ENCODE assay signal across 8 cellular contexts in the genomic region with DNA sequence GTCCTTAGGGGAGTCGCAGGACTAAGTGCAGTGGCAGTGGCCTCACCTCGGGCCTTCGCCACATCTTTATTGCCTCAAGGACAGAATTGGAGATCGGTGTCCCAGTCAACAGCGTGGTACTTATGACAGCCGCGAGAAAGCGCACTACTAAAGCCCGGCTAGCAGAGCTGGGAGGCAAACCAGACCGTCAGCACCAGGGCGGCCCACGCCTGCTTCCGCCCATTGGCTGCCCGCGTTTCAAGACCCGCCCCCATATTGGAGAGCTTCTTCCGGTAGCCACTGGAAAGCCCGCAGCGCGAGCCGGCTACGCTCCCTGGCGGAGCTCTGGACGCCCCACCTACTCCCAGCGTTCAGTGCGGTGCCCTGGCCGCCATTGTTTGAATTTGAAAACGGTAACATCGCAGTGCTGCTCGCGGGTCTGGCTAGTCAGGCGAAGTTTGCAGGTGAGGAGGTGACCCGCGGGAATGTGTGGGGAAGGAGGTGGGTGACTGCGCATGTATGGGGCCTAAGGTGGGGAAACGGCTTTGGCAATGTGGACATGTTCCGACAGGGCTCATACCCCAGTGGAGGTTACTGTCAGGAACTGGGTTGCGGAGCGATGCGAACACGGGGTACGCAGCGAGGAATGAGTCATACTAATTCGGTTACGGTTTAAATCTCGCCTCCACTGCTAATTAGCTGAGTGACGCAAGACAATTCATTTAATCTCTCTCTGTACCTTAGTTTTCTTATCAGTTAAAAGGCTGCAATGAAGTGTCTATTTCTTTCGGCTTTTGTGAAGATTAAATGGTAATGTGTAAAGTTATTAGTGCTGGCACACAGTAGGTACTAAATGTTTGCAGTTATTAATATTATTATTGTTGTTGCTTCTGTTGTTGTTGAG.
DNase-seq lines count a peak whose midpoint lies in the region; ATAC-seq lines count a peak whose summit lies in the region.

A gene with protein sequence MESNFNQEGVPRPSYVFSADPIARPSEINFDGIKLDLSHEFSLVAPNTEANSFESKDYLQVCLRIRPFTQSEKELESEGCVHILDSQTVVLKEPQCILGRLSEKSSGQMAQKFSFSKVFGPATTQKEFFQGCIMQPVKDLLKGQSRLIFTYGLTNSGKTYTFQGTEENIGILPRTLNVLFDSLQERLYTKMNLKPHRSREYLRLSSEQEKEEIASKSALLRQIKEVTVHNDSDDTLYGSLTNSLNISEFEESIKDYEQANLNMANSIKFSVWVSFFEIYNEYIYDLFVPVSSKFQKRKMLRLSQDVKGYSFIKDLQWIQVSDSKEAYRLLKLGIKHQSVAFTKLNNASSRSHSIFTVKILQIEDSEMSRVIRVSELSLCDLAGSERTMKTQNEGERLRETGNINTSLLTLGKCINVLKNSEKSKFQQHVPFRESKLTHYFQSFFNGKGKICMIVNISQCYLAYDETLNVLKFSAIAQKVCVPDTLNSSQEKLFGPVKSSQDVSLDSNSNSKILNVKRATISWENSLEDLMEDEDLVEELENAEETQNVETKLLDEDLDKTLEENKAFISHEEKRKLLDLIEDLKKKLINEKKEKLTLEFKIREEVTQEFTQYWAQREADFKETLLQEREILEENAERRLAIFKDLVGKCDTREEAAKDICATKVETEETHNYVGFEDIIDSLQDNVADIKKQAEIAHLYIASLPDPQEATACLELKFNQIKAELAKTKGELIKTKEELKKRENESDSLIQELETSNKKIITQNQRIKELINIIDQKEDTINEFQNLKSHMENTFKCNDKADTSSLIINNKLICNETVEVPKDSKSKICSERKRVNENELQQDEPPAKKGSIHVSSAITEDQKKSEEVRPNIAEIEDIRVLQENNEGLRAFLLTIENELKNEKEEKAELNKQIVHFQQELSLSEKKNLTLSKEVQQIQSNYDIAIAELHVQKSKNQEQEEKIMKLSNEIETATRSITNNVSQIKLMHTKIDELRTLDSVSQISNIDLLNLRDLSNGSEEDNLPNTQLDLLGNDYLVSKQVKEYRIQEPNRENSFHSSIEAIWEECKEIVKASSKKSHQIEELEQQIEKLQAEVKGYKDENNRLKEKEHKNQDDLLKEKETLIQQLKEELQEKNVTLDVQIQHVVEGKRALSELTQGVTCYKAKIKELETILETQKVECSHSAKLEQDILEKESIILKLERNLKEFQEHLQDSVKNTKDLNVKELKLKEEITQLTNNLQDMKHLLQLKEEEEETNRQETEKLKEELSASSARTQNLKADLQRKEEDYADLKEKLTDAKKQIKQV (N-terminal part only) (plus strand): TSS at position 353 of the 883 bp plus-strand sequence. CDS start 3,705 bp downstream, outside the sequence.

- peak; percentile 99 for DNase-seq in AG20443 (ENCODE audit: low spot score)
- peak; percentile 83 to 94 for DNase-seq in NCI-H446 (lab: John Stamatoyannopoulos, UW)
- DNase-seq in activated CD4-positive, CD25-positive, alpha-beta regulatory T cell treated with anti-CD3 and anti-CD28 coated beads, Interleukin-2, amount 50 U/mL, for 16 hours (ENCODE audit: low read depth, low spot score), result peak; percentile 91
- peak; percentile 98 for DNase-seq in cerebellar cortex (ENCODE audit: low spot score)
- DNase-seq in iris pigment epithelial cell (ENCODE audit: low read depth), result peak; percentile 98
- peak; percentile 91 for DNase-seq in stimulated activated CD4-positive, alpha-beta T cell treated with anti-CD3 and anti-CD28 coated beads, Interleukin-12 subunit alpha, Interleukin-12 subunit beta, amount 100 ng/mL, for 24 hours (ENCODE audit: low read depth in 2 of 2)

- ATAC-seq in GM19035 (IDR thresholded peaks at IDR 0.05; ENCODE audit: unreplicated experiment), result peak; percentile 97
- ATAC-seq in HG03354 (IDR thresholded peaks at IDR 0.05; ENCODE audit: poor library complexity, severe bottlenecking, unreplicated experiment), result peak; percentile 99

Comparison
In these comparisons a context has a peak if more than half of its experiments do, and no peak if none do; other contexts are left out.
1. Peak in every context shown above with its lines: DNase-seq and ATAC-seq.